In genomic region chrX:134023851-134024281, GRCh38 we compare ENCODE assay signal across 32 cellular contexts. TPM values are rescaled to one million over a fixed set of nuclear protein-coding genes. Genes with fewer than 3 reads are reported as not detected.
DNase-seq lines count a peak whose midpoint lies in the region; TF ChIP-seq lines count a peak whose summit lies in the region.
"Had no signal": no experiment of that assay in that cellular context is flagged by ENCODE, and none has a peak within 500 bp of the region (broad histone marks: within the 10 kb centered on the region; RNA-seq: fewer than 3 reads in every experiment).

No MANE protein-coding gene starts in this region.

- no peak overlapping the region for H3K14ac ChIP-seq in trophoblast cell (ENCODE audit: low read length)

- no peaks in the 10 kb centered on the region for H3K27me3 Mint-ChIP-seq in activated CD4-positive, alpha-beta T cell treated with anti-CD3 and anti-CD28 coated beads, Interleukin-2, amount 10 ng/mL, durations not matched to agents 24 days and 14 days
- H3K27me3 Mint-ChIP-seq: activated CD4-positive, alpha-beta T cell treated with anti-CD3 and anti-CD28 coated beads, Interleukin-2, amount 10 ng/mL, durations not matched to agents 7 days and 5 days; activated CD8-positive, alpha-beta memory T cell treated with anti-CD3 and anti-CD28 coated beads, Interleukin-2, amount 10 ng/mL, durations not matched to agents 7 days and 5 days; progenitor cell of endocrine pancreas had no signal

- H3K79me2 ChIP-seq in smooth muscle cell (ENCODE audit: low read depth) (no peaks in the 10 kb centered on the region), trophoblast cell (ENCODE audit: control insufficient read depth, insufficient read depth, low read length, poor library complexity) (no peaks in the 10 kb centered on the region)

- H4K20me1 ChIP-seq in smooth muscle cell (ENCODE audit: low read depth), result no peaks in the 10 kb centered on the region

- H3K27ac Mint-ChIP-seq in activated CD4-positive, alpha-beta T cell treated with anti-CD3 and anti-CD28 coated beads, Interleukin-2, amount 10 ng/mL, durations not matched to agents 24 days and 14 days, result no peak overlapping the region
- H3K27ac Mint-ChIP-seq: activated CD4-positive, alpha-beta T cell treated with anti-CD3 and anti-CD28 coated beads, Interleukin-2, amount 10 ng/mL, durations not matched to agents 7 days and 5 days; activated CD8-positive, alpha-beta memory T cell treated with anti-CD3 and anti-CD28 coated beads, Interleukin-2, amount 10 ng/mL, durations not matched to agents 7 days and 5 days; activated T-cell treated with anti-CD3 and anti-CD28 coated beads, Interleukin-2, amount 50 U/mL, for 72 hours; CD8-positive, alpha-beta T cell; memory B cell; progenitor cell of endocrine pancreas; T-helper 2 cell treated with Interferon-gamma antibody and Interleukin-4, amounts not matched to agents 5 μg/mL and 100 μg/mL, for 36 hours had no signal

- H2BK5ac ChIP-seq in trophoblast cell (ENCODE audit: low read depth, low read length, poor library complexity), result no peak overlapping the region

- H3K9me3 ChIP-seq in smooth muscle cell (replicated peaks; ENCODE audit: low read depth), result no peaks in the 10 kb centered on the region
- H3K9me3 ChIP-seq in trophoblast cell (ENCODE audit: insufficient read depth, low read depth, low read length), result no peaks in the 10 kb centered on the region
- H3K9me3 ChIP-seq: breast epithelium, heart left ventricle, neutrophil, right lobe of liver, thoracic aorta had no signal

- H3K18ac ChIP-seq in trophoblast cell (ENCODE audit: low read length), result no peak overlapping the region

- H2BK12ac ChIP-seq in trophoblast cell (ENCODE audit: low read length), result no peak overlapping the region

- peak; percentile 57 for DNase-seq in activated CD4-positive, alpha-beta T cell treated with anti-CD3 and anti-CD28 coated beads, Interleukin-2, amount 10 ng/mL, durations not matched to agents 24 days and 14 days
- DNase-seq in activated CD4-positive, alpha-beta T cell treated with anti-CD3 and anti-CD28 coated beads for 4 hours, result no peak
- DNase-seq in NOMO-1 (lab: John Stamatoyannopoulos, UW; ENCODE audit: unreplicated experiment in 2 of 2), result peak; percentile 33 to 64
- DNase-seq in fibroblast of pulmonary artery (ENCODE audit: low read depth), result peak; percentile 22
- DNase-seq in smooth muscle cell (lab: John Stamatoyannopoulos, UW; ENCODE audit: unreplicated experiment), result no peak
- no peak for DNase-seq in stimulated activated CD4-positive, alpha-beta T cell treated with anti-CD3 and anti-CD28 coated beads, Interleukin-4, amount 100 ng/mL, for 24 hours
- DNase-seq in trophoblast cell, result no peak
- no peak for DNase-seq in NCI-H1105 treated with DMSO at 0.1 percent for 48 hours (lab: John Stamatoyannopoulos, UW)
- DNase-seq: activated CD4-positive, alpha-beta T cell treated with anti-CD3 and anti-CD28 coated beads, Interleukin-2, amount 10 ng/mL, durations not matched to agents 7 days and 5 days; activated CD8-positive, alpha-beta memory T cell treated with anti-CD3 and anti-CD28 coated beads, Interleukin-2, amount 10 ng/mL, durations not matched to agents 7 days and 5 days; activated naive CD4-positive, alpha-beta T cell treated with Interleukin-2 at 50 U/mL for 16 hours; activated T-cell treated with anti-CD3 and anti-CD28 coated beads, Interleukin-2, amount 50 U/mL, for 72 hours; amniotic stem cell; CD8-positive, alpha-beta T cell; effector CD4-positive, alpha-beta T cell; EL; heart left ventricle; NCI-H1105; NCI-H1930; NCI-H69; right lobe of liver had no signal

- H4K12ac ChIP-seq in trophoblast cell (ENCODE audit: low read depth, low read length), result no peak overlapping the region

- H3K36me3 ChIP-seq in smooth muscle cell (ENCODE audit: low read depth) (no peaks in the 10 kb centered on the region), trophoblast cell (ENCODE audit: control insufficient read depth in 1 of 2, insufficient read depth in 2 of 2, low read length in 2 of 2) (no peaks in the 10 kb centered on the region)
- H3K36me3 ChIP-seq: breast epithelium, heart left ventricle, neutrophil, right lobe of liver, thoracic aorta had no signal

- H3K4me1 Mint-ChIP-seq in activated CD4-positive, alpha-beta T cell treated with anti-CD3 and anti-CD28 coated beads, Interleukin-2, amount 10 ng/mL, durations not matched to agents 24 days and 14 days, result peaks cover 7% of the 10 kb centered on the region
- H3K4me1 Mint-ChIP-seq: activated CD8-positive, alpha-beta memory T cell treated with anti-CD3 and anti-CD28 coated beads, Interleukin-2, amount 10 ng/mL, durations not matched to agents 7 days and 5 days; memory B cell had no signal

- H3K9me3 Mint-ChIP-seq in activated CD4-positive, alpha-beta T cell treated with anti-CD3 and anti-CD28 coated beads, Interleukin-2, amount 10 ng/mL, durations not matched to agents 24 days and 14 days, result no peaks in the 10 kb centered on the region
- H3K9me3 Mint-ChIP-seq: activated CD4-positive, alpha-beta T cell treated with anti-CD3 and anti-CD28 coated beads, Interleukin-2, amount 10 ng/mL, durations not matched to agents 7 days and 5 days; activated T-cell treated with anti-CD3 and anti-CD28 coated beads, Interleukin-2, amount 50 U/mL, for 72 hours; CD8-positive, alpha-beta T cell; memory B cell; T-helper 2 cell treated with Interferon-gamma antibody and Interleukin-4, amounts not matched to agents 5 μg/mL and 100 μg/mL, for 36 hours had no signal

- H3K4me3 ChIP-seq in fibroblast of pulmonary artery (replicated peaks; ENCODE audit: low read depth, low read length), result no peak overlapping the region
- no peak overlapping the region for H3K4me3 ChIP-seq in smooth muscle cell
- H3K4me3 ChIP-seq in trophoblast cell (ENCODE audit: low read depth, low read length), result no peak overlapping the region
- H3K4me3 ChIP-seq: breast epithelium, GM12878, heart left ventricle, right lobe of liver, thoracic aorta had no signal

- H3K79me1 ChIP-seq in trophoblast cell (ENCODE audit: low read length), result no peaks in the 10 kb centered on the region

- H3K4ac ChIP-seq in trophoblast cell (ENCODE audit: low read depth, low read length), result no peak overlapping the region

- H2AK5ac ChIP-seq in trophoblast cell (ENCODE audit: low read length), result no peak overlapping the region

- H3K9ac ChIP-seq in smooth muscle cell (ENCODE audit: low read depth), result no peak overlapping the region
- H3K9ac ChIP-seq in trophoblast cell (ENCODE audit: low read length), result no peak overlapping the region

- H3F3A ChIP-seq in smooth muscle cell (ENCODE audit: low read depth), result no peaks in the 10 kb centered on the region

- H2AFZ ChIP-seq in smooth muscle cell (ENCODE audit: low read depth), result peak overlapping the region; percentile 78
- H2AFZ ChIP-seq in trophoblast cell (ENCODE audit: insufficient read depth, low read length, poor library complexity), result no peak overlapping the region

- TF ChIP-seq CTCF in fibroblast of pulmonary artery (IDR thresholded peaks at IDR 0.05; ENCODE audit: low read length, missing control alignments) (no peak), smooth muscle cell (IDR thresholded peaks at IDR 0.05; ENCODE audit: borderline replicate concordance, insufficient read depth, poor library complexity, severe bottlenecking) (no peak)

- H3K36me3 Mint-ChIP-seq in activated CD4-positive, alpha-beta T cell treated with anti-CD3 and anti-CD28 coated beads, Interleukin-2, amount 10 ng/mL, durations not matched to agents 24 days and 14 days (ENCODE audit: low read depth), result no peaks in the 10 kb centered on the region
- H3K36me3 Mint-ChIP-seq: activated CD8-positive, alpha-beta memory T cell treated with anti-CD3 and anti-CD28 coated beads, Interleukin-2, amount 10 ng/mL, durations not matched to agents 7 days and 5 days; CD8-positive, alpha-beta T cell; memory B cell had no signal

- no peak overlapping the region for H2BK120ac ChIP-seq in trophoblast cell (ENCODE audit: insufficient read depth, low read length, poor library complexity)

- no peak overlapping the region for H3K23ac ChIP-seq in trophoblast cell (ENCODE audit: low read length)

- H3K4me2 ChIP-seq in smooth muscle cell (no peak overlapping the region), trophoblast cell (ENCODE audit: low read length) (no peak overlapping the region)

- intact Hi-C loops in activated CD4-positive, alpha-beta T cell treated with anti-CD3 and anti-CD28 coated beads, Interleukin-2, amount 10 ng/mL, durations not matched to agents 24 days and 14 days (cut with micrococcal nuclease), result loop anchor here (10.0 kb wide), 1 partner anchor 131 kb away; no protein-coding TSS in a partner anchor

- H3K4me3 Mint-ChIP-seq in activated CD4-positive, alpha-beta T cell treated with anti-CD3 and anti-CD28 coated beads, Interleukin-2, amount 10 ng/mL, durations not matched to agents 24 days and 14 days, result no peak overlapping the region
- H3K4me3 Mint-ChIP-seq: activated CD4-positive, alpha-beta T cell treated with anti-CD3 and anti-CD28 coated beads, Interleukin-2, amount 10 ng/mL, durations not matched to agents 7 days and 5 days; activated CD8-positive, alpha-beta memory T cell treated with anti-CD3 and anti-CD28 coated beads, Interleukin-2, amount 10 ng/mL, durations not matched to agents 7 days and 5 days; activated T-cell treated with anti-CD3 and anti-CD28 coated beads, Interleukin-2, amount 50 U/mL, for 72 hours; CD8-positive, alpha-beta T cell; memory B cell; T-helper 2 cell treated with Interferon-gamma antibody and Interleukin-4, amounts not matched to agents 5 μg/mL and 100 μg/mL, for 36 hours had no signal

- H4K91ac ChIP-seq in trophoblast cell (ENCODE audit: low read depth, low read length), result no peak overlapping the region

- H4K8ac ChIP-seq in trophoblast cell (ENCODE audit: low read depth, low read length), result no peak overlapping the region

- H3K27me3 ChIP-seq in smooth muscle cell (ENCODE audit: low read depth), result no peaks in the 10 kb centered on the region
- no peaks in the 10 kb centered on the region for H3K27me3 ChIP-seq in trophoblast cell (ENCODE audit: insufficient read depth, low read length)
- H3K27me3 ChIP-seq: neutrophil, right lobe of liver had no signal

- WGBS in smooth muscle cell (ENCODE audit: low lambda C conversion rate), result 42% methylated on average over 4 of the region's 4 CpGs
- WGBS in trophoblast cell (ENCODE audit: extremely low coverage, insufficient coverage, insufficient read length), result no CpG with 5 or more reads among the region's 4 CpGs

- H3K27ac ChIP-seq in smooth muscle cell (ENCODE audit: low read depth) (no peak overlapping the region), trophoblast cell (ENCODE audit: low read depth, low read length) (no peak overlapping the region)
- H3K27ac ChIP-seq: breast epithelium, epithelial cell of prostate, heart left ventricle, HL-60, neutrophil, right lobe of liver, RWPE1, thoracic aorta had no signal

- peaks cover 8% of the 10 kb centered on the region for H3K4me1 ChIP-seq in smooth muscle cell (ENCODE audit: low read depth)
- H3K4me1 ChIP-seq in trophoblast cell (ENCODE audit: control insufficient read depth in 1 of 2, insufficient read depth in 2 of 2, low read length in 2 of 2), result no peaks in the 10 kb centered on the region
- H3K4me1 ChIP-seq: breast epithelium, heart left ventricle, right lobe of liver had no signal

RNA-seq across cellular contexts. Expression of gene GPC3, which starts 38.5 kb away (rescaled TPM):
- 0.21 and 0.40 TPM in 2 replicates for total RNA-seq in activated CD4-positive, alpha-beta T cell treated with anti-CD3 and anti-CD28 coated beads, Interleukin-2, amount 10 ng/mL, durations not matched to agents 24 days and 14 days
- total RNA-seq in smooth muscle cell, result 120 and 155 TPM in 2 replicates
- polyA plus RNA-seq in smooth muscle cell, result 161 and 191 TPM in 2 replicates
- polyA plus RNA-seq in trophoblast cell (2013), result 28.0 and 29.3 TPM in 2 replicates
- total RNA-seq: activated CD8-positive, alpha-beta memory T cell treated with anti-CD3 and anti-CD28 coated beads, Interleukin-2, amount 10 ng/mL, durations not matched to agents 7 days and 5 days; LHCN-M2 had no signal

Comparison
In these comparisons a context has a peak if more than half of its experiments do, and no peak if none do; other contexts are left out.
1. DNase-seq: peak in activated CD4-positive, alpha-beta T cell treated with anti-CD3 and anti-CD28 coated beads, Interleukin-2, amount 10 ng/mL, durations not matched to agents 24 days and 14 days (single experiment), NOMO-1 (2 of 2) and fibroblast of pulmonary artery (single experiment); none in activated CD4-positive, alpha-beta T cell treated with anti-CD3 and anti-CD28 coated beads for 4 hours (0 of 2), smooth muscle cell (single experiment), stimulated activated CD4-positive, alpha-beta T cell treated with anti-CD3 and anti-CD28 coated beads, Interleukin-4, amount 100 ng/mL, for 24 hours (single experiment), trophoblast cell (0 of 2) and NCI-H1105 treated with DMSO at 0.1 percent for 48 hours (single experiment).
2. RNA of gene GPC3, which starts 38.5 kb away (total RNA-seq): 120 to 155 TPM in smooth muscle cell; 0.21 to 0.40 TPM in activated CD4-positive, alpha-beta T cell treated with anti-CD3 and anti-CD28 coated beads, Interleukin-2, amount 10 ng/mL, durations not matched to agents 24 days and 14 days; every median in the first group is over 10 times any median in the second.